In the genomic region with DNA sequence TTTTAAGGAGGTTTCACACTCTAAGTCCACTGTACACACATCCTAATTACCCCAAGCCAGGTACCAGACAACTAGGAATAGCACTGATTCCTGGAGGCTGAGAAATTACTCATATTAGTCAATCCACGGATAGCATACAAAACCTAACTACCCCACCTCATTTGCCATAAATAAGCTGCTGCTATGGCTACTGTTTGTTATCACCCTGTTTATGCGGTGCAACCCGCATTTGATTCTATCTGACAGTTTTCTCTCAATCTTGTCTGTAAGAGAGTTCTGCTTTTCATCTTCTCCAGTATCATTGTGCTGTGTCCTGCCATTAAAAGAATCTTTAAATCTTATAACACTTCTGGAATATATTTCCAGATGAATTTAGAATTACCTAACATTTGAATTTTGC, we compare ENCODE assay signal across 21 cellular contexts.
"Had no signal": no experiment of that assay in that cellular context is flagged by ENCODE, and none has a peak within 500 bp of the region (broad histone marks: within the 10 kb centered on the region; RNA-seq: fewer than 3 reads in every experiment).

No MANE protein-coding gene starts in this region.

- DNase-seq: IMR-90; Karpas-422; KG1; MG63; NCI-H1092; NCI-H1105 treated with DMSO at 0.1 percent for 48 hours; NCI-H1417 treated with DMSO at 0.1 percent for 48 hours; NCI-H146; NCI-H1694 treated with DMSO at 0.1 percent for 48 hours; NCI-H1930; NCI-H2081; NCI-H2107; NCI-H2227 treated with DMSO at 0.1 percent for 48 hours; NCI-H524; NCI-H774; NK-92 treated with Interleukin-12 subunit alpha and Interleukin-12 subunit beta, amount 100 ng/mL, for 24 hours; PC-9; Peyer's patch; SHP77 treated with DMSO at 0.1 percent for 48 hours; SJCRH30; T-helper 1 cell had no signal
